Comparison of ENCODE assay signal across 36 cellular contexts in genomic region chr4:72179342-72179741, GRCh38.
"Had no signal": no experiment of that assay in that cellular context is flagged by ENCODE, and none has a peak within 500 bp of the region (broad histone marks: within the 10 kb centered on the region; RNA-seq: fewer than 3 reads in every experiment).

No MANE protein-coding gene starts in this region.

- DNase-seq: Karpas-422, Kasumi-1, MG63, MM.1S, MV-4-11, NCI-H1048, NCI-H1092, NCI-H1092 treated with DMSO at 0.1 percent for 48 hours, NCI-H1105, NCI-H1105 treated with DMSO at 0.1 percent for 48 hours, NCI-H1417, NCI-H1417 treated with DMSO at 0.1 percent for 48 hours, NCI-H1436, NCI-H1436 treated with DMSO at 0.1 percent for 48 hours, NCI-H146, NCI-H1694, NCI-H1694 treated with DMSO at 0.1 percent for 48 hours, NCI-H187, NCI-H187 treated with DMSO at 0.1 percent for 48 hours, NCI-H1930, NCI-H2029, NCI-H2029 treated with DMSO at 0.1 percent for 48 hours, NCI-H2081, NCI-H2081 treated with DMSO at 0.1 percent for 48 hours, NCI-H2107, NCI-H2171, NCI-H2171 treated with DMSO at 0.1 percent for 48 hours, NCI-H2227 treated with DMSO at 0.1 percent for 48 hours, NCI-H226, NCI-H345, NCI-H446, NCI-H446 treated with DMSO at 0.1 percent for 48 hours, NCI-H510A, NCI-H510A treated with DMSO at 0.1 percent for 48 hours, NCI-H524, NCI-H524 treated with DMSO at 0.1 percent for 48 hours had no signal

- H3K9me3 ChIP-seq: MG63 had no signal

- H3K4me3 ChIP-seq: MG63 had no signal

- H3K27me3 ChIP-seq: MG63 had no signal

- H3K36me3 ChIP-seq: MG63 had no signal
